8 cellular contexts compared by ENCODE assay signal in genomic region chr17:29518359-29518758, GRCh38.
"Had no signal": no experiment of that assay in that cellular context is flagged by ENCODE, and none has a peak within 500 bp of the region (broad histone marks: within the 10 kb centered on the region; RNA-seq: fewer than 3 reads in every experiment).

No MANE protein-coding gene starts in this region.

- H3K4me1 ChIP-seq: HAP-1 had no signal

- H3K4me3 Mint-ChIP-seq: HFFc6, IgD-negative memory B cell had no signal

- H3K4me3 ChIP-seq: HAP-1 had no signal

- H3K27me3 Mint-ChIP-seq: IgD-negative memory B cell had no signal

- H3K27ac Mint-ChIP-seq: HFFc6 had no signal

- ATAC-seq: HCT116 had no signal

- H3K9me3 ChIP-seq: HAP-1 had no signal

- DNase-seq: GOT3, H7, HFFc6, KBM-7 had no signal

- H3K4me1 Mint-ChIP-seq: IgD-negative memory B cell had no signal

- FAIRE-seq: HTR-8/SVneo had no signal

- H3K9me3 Mint-ChIP-seq: HFFc6, IgD-negative memory B cell had no signal
